Comparison of ENCODE assay signal across 10 cellular contexts in the genomic region with DNA sequence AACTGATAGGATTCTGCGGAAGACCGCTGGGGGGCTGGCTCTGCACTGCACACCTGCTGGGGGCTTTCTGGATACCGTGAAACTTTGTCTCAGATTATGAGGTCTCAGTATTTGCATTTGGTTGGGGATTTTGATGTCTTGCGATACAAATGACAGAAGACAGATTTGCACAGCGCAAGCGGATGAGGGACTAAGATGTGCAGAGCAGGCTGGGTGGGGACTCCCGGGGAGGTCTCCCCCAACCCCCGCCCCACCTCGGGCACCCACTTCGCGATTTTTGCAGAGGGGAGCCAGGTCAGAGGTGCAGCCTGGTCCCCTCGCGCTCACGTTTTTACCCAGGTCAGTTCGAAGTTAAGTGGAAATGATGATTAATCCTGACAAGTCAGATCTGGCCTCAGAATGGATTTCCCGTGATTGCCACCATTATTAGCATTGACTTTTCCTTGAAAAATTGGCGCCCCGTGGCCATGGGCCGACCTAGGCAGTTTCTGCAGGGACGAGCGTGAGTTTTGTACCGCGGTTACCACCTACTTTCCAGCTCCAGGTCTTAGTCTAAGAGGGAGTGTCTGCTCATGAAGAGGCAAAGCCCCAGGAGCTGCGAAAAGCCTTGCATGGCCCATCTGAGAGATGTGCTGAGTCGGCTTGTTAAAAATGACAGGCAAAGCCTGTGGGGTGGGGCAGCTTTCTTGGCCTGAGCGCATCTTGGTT. TPM values are rescaled to one million over a fixed set of nuclear protein-coding genes. Genes with fewer than 3 reads are reported as not detected.
DNase-seq lines count a peak whose midpoint lies in the region; ATAC-seq and FAIRE-seq lines count a peak whose summit lies in the region.
"Had no signal": no experiment of that assay in that cellular context is flagged by ENCODE, and none has a peak within 500 bp of the region (broad histone marks: within the 10 kb centered on the region; RNA-seq: fewer than 3 reads in every experiment).

No MANE protein-coding gene starts in this region.

- H3K4me1 ChIP-seq in small intestine (ENCODE audit: control insufficient read depth in 2 of 2, insufficient read depth in 1 of 2, low read depth in 1 of 2, low read length in 1 of 2) = peaks cover 5% of the 10 kb centered on the region in 2 donors
- H3K4me1 ChIP-seq: BE2C had no signal

- H3K4me1 Mint-ChIP-seq in activated CD4-positive, alpha-beta T cell treated with anti-CD3 and anti-CD28 coated beads, Interleukin-2, amount 10 ng/mL, durations not matched to agents 24 days and 14 days = peaks cover 32% of the 10 kb centered on the region

- H3K9me3 Mint-ChIP-seq in activated CD4-positive, alpha-beta T cell treated with anti-CD3 and anti-CD28 coated beads, Interleukin-2, amount 10 ng/mL, durations not matched to agents 24 days and 14 days = no peaks in the 10 kb centered on the region

- FAIRE-seq in small intestine (lab: Jason Lieb, UNC) = no peak

- no peaks in the 10 kb centered on the region for H3K36me3 ChIP-seq in small intestine (ENCODE audit: control insufficient read depth in 2 of 2, insufficient read depth in 2 of 2, low read length in 2 of 2)
- H3K36me3 ChIP-seq: BE2C, ovary had no signal

- intact Hi-C loops in activated CD4-positive, alpha-beta T cell treated with anti-CD3 and anti-CD28 coated beads, Interleukin-2, amount 10 ng/mL, durations not matched to agents 24 days and 14 days (cut with micrococcal nuclease) = no loop called here
- intact Hi-C loops in sciatic nerve (cut with DNase I) = loop anchor here (10.0 kb wide), 1 partner anchor 291 kb away; no protein-coding TSS in a partner anchor

- H3K4me3 Mint-ChIP-seq in activated CD4-positive, alpha-beta T cell treated with anti-CD3 and anti-CD28 coated beads, Interleukin-2, amount 10 ng/mL, durations not matched to agents 24 days and 14 days = peak overlapping the region; percentile 69

- peak; percentile 72 for DNase-seq in activated CD4-positive, alpha-beta T cell treated with anti-CD3 and anti-CD28 coated beads, Interleukin-2, amount 10 ng/mL, durations not matched to agents 24 days and 14 days
- no peak for DNase-seq in activated CD4-positive, alpha-beta T cell treated with anti-CD3 and anti-CD28 coated beads for 1 hour
- DNase-seq in RPMI8226 = peak; percentile 25
- DNase-seq in epithelial cell of prostate (ENCODE audit: low read depth, low spot score) = no peak
- peak; percentile 16 for DNase-seq in small intestine
- no peak for DNase-seq in NCI-H2227 (lab: John Stamatoyannopoulos, UW; ENCODE audit: unreplicated experiment)
- no peak for DNase-seq in sciatic nerve (ENCODE audit: low spot score)
- DNase-seq in NCI-H774 (lab: John Stamatoyannopoulos, UW) = no peak
- DNase-seq: BE2C, ovary had no signal

- ATAC-seq in sciatic nerve = no peak

- WGBS in small intestine, 3 donors = 8 to 15% (median 9%) methylated on average over 26 of the region's 26 CpGs

- peak overlapping the region; percentile 25 for H3K27ac Mint-ChIP-seq in activated CD4-positive, alpha-beta T cell treated with anti-CD3 and anti-CD28 coated beads, Interleukin-2, amount 10 ng/mL, durations not matched to agents 24 days and 14 days

- no peaks in the 10 kb centered on the region for H3K36me3 Mint-ChIP-seq in activated CD4-positive, alpha-beta T cell treated with anti-CD3 and anti-CD28 coated beads, Interleukin-2, amount 10 ng/mL, durations not matched to agents 24 days and 14 days (ENCODE audit: low read depth)

- H3K27me3 Mint-ChIP-seq in activated CD4-positive, alpha-beta T cell treated with anti-CD3 and anti-CD28 coated beads, Interleukin-2, amount 10 ng/mL, durations not matched to agents 24 days and 14 days = peaks cover 65% of the 10 kb centered on the region

- peak overlapping the region in 1 of 2 donors; percentile 75 for H3K4me3 ChIP-seq in small intestine (ENCODE audit: low read depth in 1 of 2, low read length in 2 of 2)

- no peaks in the 10 kb centered on the region for H3K9me3 ChIP-seq in small intestine (ENCODE audit: control insufficient read depth, low read depth)
- H3K9me3 ChIP-seq: BE2C, ovary had no signal

- H3K27me3 ChIP-seq in small intestine (ENCODE audit: control insufficient read depth in 2 of 2, insufficient read depth in 2 of 2, low read length in 2 of 2) = peaks cover 0 to 10% of the 10 kb centered on the region in 2 donors

- H3K27ac ChIP-seq in epithelial cell of prostate (peak overlapping the region; percentile 80), small intestine (ENCODE audit: low read depth in 1 of 2, low read length in 1 of 2) (no peak overlapping the region)
- H3K27ac ChIP-seq: ovary had no signal

RNA-seq across cellular contexts. Expression of a gene that starts 1.3 kb away (rescaled TPM):
- total RNA-seq in activated CD4-positive, alpha-beta T cell treated with anti-CD3 and anti-CD28 coated beads, Interleukin-2, amount 10 ng/mL, durations not matched to agents 24 days and 14 days = 3.3 and 3.6 TPM in 2 replicates
- 10 to 100 TPM in 1 of 3 donors, 1 to 10 TPM in 2; 8.9 to 15.9 (median 9.4) TPM for polyA plus RNA-seq in small intestine
- total RNA-seq in sciatic nerve = 6.4 TPM

RNA-seq across cellular contexts. Expression of a gene that starts 33.2 kb away (rescaled TPM):
- total RNA-seq in activated CD4-positive, alpha-beta T cell treated with anti-CD3 and anti-CD28 coated beads, Interleukin-2, amount 10 ng/mL, durations not matched to agents 24 days and 14 days = 0.02 TPM in 1 of 2 replicates, not detected in the other
- under 1 TPM in 1 of 3 donors, not detected in 2; 0.01 TPM for polyA plus RNA-seq in small intestine
- total RNA-seq in sciatic nerve = not detected

RNA-seq across cellular contexts. Expression of a gene that starts 38.0 kb away (rescaled TPM):
- total RNA-seq in activated CD4-positive, alpha-beta T cell treated with anti-CD3 and anti-CD28 coated beads, Interleukin-2, amount 10 ng/mL, durations not matched to agents 24 days and 14 days = 0.91 and 1.2 TPM in 2 replicates
- polyA plus RNA-seq in small intestine = under 1 TPM in 1 of 3 donors, not detected in 2; 0.12 TPM
- not detected for total RNA-seq in sciatic nerve
- total RNA-seq: ovary had no signal
- polyA plus RNA-seq: ovary had no signal

Comparison
In these comparisons a context has a peak if more than half of its experiments do, and no peak if none do; other contexts are left out.
1. DNase-seq: peak in activated CD4-positive, alpha-beta T cell treated with anti-CD3 and anti-CD28 coated beads, Interleukin-2, amount 10 ng/mL, durations not matched to agents 24 days and 14 days (single experiment), RPMI8226 (single experiment) and small intestine (single experiment); none in activated CD4-positive, alpha-beta T cell treated with anti-CD3 and anti-CD28 coated beads for 1 hour (single experiment), epithelial cell of prostate (single experiment), NCI-H2227 (single experiment), sciatic nerve (single experiment) and NCI-H774 (single experiment).